ENCODE assay signal across 12 cellular contexts in genomic region chr10:133230023-133230319, GRCh38. TPM values are rescaled to one million over a fixed set of nuclear protein-coding genes. Genes with fewer than 3 reads are reported as not detected.
A peak's percentile ranks its signal among the peaks of the same experiment; 100 is the strongest.
DNase-seq lines count a peak whose midpoint lies in the region; ATAC-seq and TF ChIP-seq lines count a peak whose summit lies in the region.
"Had no signal": no experiment of that assay in that cellular context is flagged by ENCODE, and none has a peak within 500 bp of the region (broad histone marks: within the 10 kb centered on the region; RNA-seq: fewer than 3 reads in every experiment).

UTF1 (plus strand) TSS chr10:133230217; CDS start chr10:133230289, 72 bp downstream.

- peak within 1 kb of the TSS in 1 of 3 donors; percentile 33 for H3K27ac Mint-ChIP-seq in IgD-negative memory B cell

- H3K4me3 Mint-ChIP-seq in IgD-negative memory B cell: peak within 1 kb of the TSS; percentile 25 to 84 (median 66)

- DNase-seq in DMS79 treated with DMSO at 0.1 percent for 48 hours (lab: John Stamatoyannopoulos, UW): peak; percentile 2
- no peak for DNase-seq in DMS79 (lab: John Stamatoyannopoulos, UW)
- DNase-seq in hepatocyte (ENCODE audit: low spot score): no peak
- no peak for DNase-seq in psoas muscle
- no peak for DNase-seq in NCI-H187 treated with DMSO at 0.1 percent for 48 hours (lab: John Stamatoyannopoulos, UW)
- DNase-seq: right lobe of liver had no signal

- H3K36me3 ChIP-seq in hepatocyte (replicated peaks; ENCODE audit: insufficient read depth, low read depth) (no peaks in the 10 kb centered on the region), psoas muscle (ENCODE audit: insufficient read depth in 1 of 2, low read depth in 1 of 2) (no peaks in the 10 kb centered on the region)
- H3K36me3 ChIP-seq: right lobe of liver had no signal

- no peaks in the 10 kb centered on the region for H3K79me2 ChIP-seq in hepatocyte

- no peak within 1 kb of the TSS for H3K4me3 ChIP-seq in hepatocyte
- H3K4me3 ChIP-seq in psoas muscle: peak within 1 kb of the TSS; percentile 25
- H3K4me3 ChIP-seq: right lobe of liver had no signal

- H3K27me3 ChIP-seq in hepatocyte: peaks cover 66% of the 10 kb centered on the region
- peaks cover 7 to 92% (median 41%) of the 10 kb centered on the region in 3 donors for H3K27me3 ChIP-seq in psoas muscle (ENCODE audit: insufficient read depth in 3 of 3, low read length in 2 of 3)

- H3K27me3 Mint-ChIP-seq in IgD-negative memory B cell: peaks cover 35% of the 10 kb centered on the region

- intact Hi-C loops in psoas muscle (cut with DNase I): no loop called here

- WGBS in hepatocyte (ENCODE audit: low lambda C conversion rate, missing lambda C conversion rate): 0% methylated on average over 9 of the region's 40 CpGs
- WGBS in psoas muscle, 3 donors: 0 to 1% (median 0%) methylated on average over 17 to 39 of the region's 40 CpGs

- no peaks in the 10 kb centered on the region for H3K9me2 ChIP-seq in hepatocyte (replicated peaks; ENCODE audit: insufficient read depth)

- H3K9me3 ChIP-seq in hepatocyte (ENCODE audit: low read depth) (no peaks in the 10 kb centered on the region), psoas muscle (no peaks in the 10 kb centered on the region)
- H3K9me3 ChIP-seq: right lobe of liver had no signal

- no peaks in the 10 kb centered on the region for H4K20me1 ChIP-seq in hepatocyte (ENCODE audit: insufficient read depth, poor library complexity, severe bottlenecking)

- no peak within 1 kb of the TSS for H3K27ac ChIP-seq in hepatocyte
- no peak within 1 kb of the TSS for H3K27ac ChIP-seq in psoas muscle
- H3K27ac ChIP-seq: 22Rv1, KMS-11, right lobe of liver had no signal

- peaks cover 0 to 4% (median 0%) of the 10 kb centered on the region in 3 donors for H3K9me3 Mint-ChIP-seq in IgD-negative memory B cell

- peaks cover 0 to 15% (median 12%) of the 10 kb centered on the region in 3 donors for H3K4me1 Mint-ChIP-seq in IgD-negative memory B cell

- H2AFZ ChIP-seq in hepatocyte: no peak within 1 kb of the TSS

- no peak for ATAC-seq in psoas muscle
- ATAC-seq in HG03280 (IDR thresholded peaks at IDR 0.05; ENCODE audit: unreplicated experiment): no peak
- ATAC-seq in HG03196 (IDR thresholded peaks at IDR 0.05; ENCODE audit: unreplicated experiment): no peak
- ATAC-seq: right lobe of liver had no signal

- no peaks in the 10 kb centered on the region for H3K4me1 ChIP-seq in hepatocyte (ENCODE audit: insufficient read depth)
- H3K4me1 ChIP-seq in psoas muscle: no peaks in the 10 kb centered on the region
- H3K4me1 ChIP-seq: right lobe of liver had no signal

- no peak for TF ChIP-seq CTCF in hepatocyte (IDR thresholded peaks at IDR 0.05; ENCODE audit: poor library complexity)
- no peak for TF ChIP-seq CTCF in psoas muscle (IDR thresholded peaks at IDR 0.05)

- peak within 1 kb of the TSS; percentile 72 for H3K4me2 ChIP-seq in hepatocyte
- H3K4me2 ChIP-seq: KMS-11 had no signal

- H3K36me3 Mint-ChIP-seq in IgD-negative memory B cell: no peaks in the 10 kb centered on the region

RNA-seq across cellular contexts. Expression of gene UTF1, which starts in this region (rescaled TPM):
- polyA plus RNA-seq in IgD-negative memory B cell: not detected
- total RNA-seq in hepatocyte: not detected in 2 replicates
- polyA plus RNA-seq in hepatocyte: not detected in 2 replicates
- total RNA-seq in psoas muscle: not detected
- polyA plus RNA-seq in psoas muscle: not detected
- total RNA-seq: kidney epithelial cell, right lobe of liver had no signal
